In the genomic region with DNA sequence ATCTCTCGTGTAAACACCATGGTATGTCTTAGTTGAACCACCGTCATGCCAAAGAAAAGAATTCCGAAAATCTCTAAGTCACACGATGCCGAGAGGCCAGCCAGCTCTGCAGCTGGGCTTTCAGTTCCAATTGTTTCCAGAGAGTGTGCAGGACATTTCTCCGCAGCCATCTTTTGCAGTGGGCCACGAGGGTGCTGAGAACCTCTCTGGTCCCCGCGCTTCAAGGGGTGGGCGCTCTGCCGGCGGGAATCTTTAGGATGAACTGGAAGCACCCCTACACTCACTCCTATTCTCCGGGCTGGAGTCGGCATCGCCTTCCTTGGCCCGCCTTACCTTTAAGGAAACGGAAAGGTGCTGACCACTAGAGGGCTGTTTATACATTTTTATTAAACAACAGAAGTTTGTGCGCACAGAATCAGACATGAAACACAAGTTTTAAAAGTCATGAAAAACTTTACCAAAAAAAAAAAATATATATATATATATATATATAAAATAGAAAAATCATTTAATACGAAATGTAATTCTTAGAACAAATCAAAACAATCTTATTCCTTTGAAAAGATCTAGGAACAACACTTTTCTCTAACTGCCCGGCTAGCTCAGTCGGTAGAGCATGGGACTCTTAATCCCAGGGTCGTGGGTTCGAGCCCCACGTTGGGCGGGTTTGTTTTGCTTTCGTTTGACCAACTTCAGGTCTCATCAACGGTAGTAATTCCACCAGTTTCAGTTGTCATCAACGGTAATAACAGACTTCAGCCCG, we compare ENCODE assay signal across 8 cellular contexts. TPM values are rescaled to one million over a fixed set of nuclear protein-coding genes. Genes with fewer than 3 reads are reported as not detected.
DNase-seq lines count a peak whose midpoint lies in the region; ATAC-seq, FAIRE-seq and TF ChIP-seq lines count a peak whose summit lies in the region.

No MANE protein-coding gene starts in this region.

- no peaks in the 10 kb centered on the region for H3K27me3 ChIP-seq in HL-60 (ENCODE audit: insufficient read depth, poor library complexity, severe bottlenecking)
- H3K27me3 ChIP-seq in OCI-LY1 (ENCODE audit: insufficient read depth, low read length), result no peaks in the 10 kb centered on the region
- H3K27me3 ChIP-seq in muscle layer of duodenum (ENCODE audit: low read depth, low read length), result no peaks in the 10 kb centered on the region

- H3K4me3 ChIP-seq in HL-60 (replicated peaks; ENCODE audit: insufficient read depth, low read length), result peak overlapping the region; percentile 36
- H3K4me3 ChIP-seq in OCI-LY1 (ENCODE audit: low read depth, low read length, poor library complexity, severe bottlenecking), result peak overlapping the region; percentile 82
- H3K4me3 ChIP-seq in muscle layer of duodenum (ENCODE audit: low read depth in 1 of 2, low read length in 2 of 2), result peak overlapping the region; percentile 56 to 65

- H3K9me3 ChIP-seq in OCI-LY1 (ENCODE audit: low read length) (no peaks in the 10 kb centered on the region), muscle layer of duodenum (ENCODE audit: control insufficient read depth in 1 of 2, low read length in 2 of 2) (no peaks in the 10 kb centered on the region)

- H3F3A ChIP-seq in OCI-LY1 (ENCODE audit: insufficient read depth, low read length), result no peaks in the 10 kb centered on the region

- H3K36me3 ChIP-seq in OCI-LY1 (ENCODE audit: insufficient read depth, low read length), result no peaks in the 10 kb centered on the region
- no peaks in the 10 kb centered on the region for H3K36me3 ChIP-seq in muscle layer of duodenum (ENCODE audit: control insufficient read depth in 1 of 2, insufficient read depth in 2 of 2, low read length in 2 of 2)

- ATAC-seq in esophagus mucosa, result peak; percentile 93

- no peaks in the 10 kb centered on the region for H3K9me2 ChIP-seq in OCI-LY1 (ENCODE audit: low read depth, low read length)

- H2AFZ ChIP-seq in OCI-LY1 (ENCODE audit: low read length), result peak overlapping the region; percentile 100

- DNase-seq in AG09319 (ENCODE audit: extremely low read depth, low read depth) (peak; percentile 60), GM19239 (ENCODE audit: insufficient read length, low spot score) (peak; percentile 45), HL-60 (ENCODE audit: low read depth in 1 of 2, low spot score in 1 of 2) (peak; percentile 63 to 76)
- DNase-seq in activated T-cell treated with anti-CD3 and anti-CD28 coated beads, Interleukin-2, amount 50 U/mL, for 1 hour, result peak; percentile 72
- peak; percentile 88 for DNase-seq in stimulated activated CD8-positive, alpha-beta memory T cell treated with anti-CD3 and anti-CD28 coated beads, Interleukin-4, amount 100 ng/mL, for 48 hours

- peak; percentile 49 for TF ChIP-seq CTCF in AG09319 (IDR thresholded peaks at IDR 0.05; ENCODE audit: low read depth, low read length)
- TF ChIP-seq CTCF in HL-60 (IDR thresholded peaks at IDR 0.05; ENCODE audit: insufficient read depth, low read length), result peak; percentile 4
- TF ChIP-seq CTCF in OCI-LY1 (IDR thresholded peaks at IDR 0.05; ENCODE audit: low read length), result peak; percentile 63

- FAIRE-seq in GM19239 (lab: Jason Lieb, UNC), result peak; percentile 79

- H3K4me1 ChIP-seq in OCI-LY1 (ENCODE audit: insufficient read depth, low read length, severe bottlenecking), result no peaks in the 10 kb centered on the region
- no peaks in the 10 kb centered on the region for H3K4me1 ChIP-seq in muscle layer of duodenum (ENCODE audit: control insufficient read depth in 1 of 2, insufficient read depth in 2 of 2, low read length in 2 of 2)

- peak overlapping the region; percentile 84 for H3K9ac ChIP-seq in OCI-LY1 (ENCODE audit: low read length)

- H4K20me1 ChIP-seq in OCI-LY1 (ENCODE audit: insufficient read depth, low read length), result no peaks in the 10 kb centered on the region

- peak overlapping the region; percentile 99 for H3K4me2 ChIP-seq in OCI-LY1 (ENCODE audit: low read length)

- H3K27ac ChIP-seq in HL-60 (replicated peaks) (no peak overlapping the region; the same call in 1 of the 2 replicates), OCI-LY1 (ENCODE audit: low read depth, low read length, poor library complexity, severe bottlenecking) (no peak overlapping the region), muscle layer of duodenum (ENCODE audit: low read length) (peak overlapping the region; percentile 51)

- no peaks in the 10 kb centered on the region for H3K79me2 ChIP-seq in OCI-LY1 (ENCODE audit: insufficient read depth, low read length)

RNA-seq across cellular contexts. Expression of a gene that starts 12.5 kb away (rescaled TPM):
- total RNA-seq in esophagus mucosa, result 128 TPM

RNA-seq across cellular contexts. Expression of a gene that starts 48.9 kb away (rescaled TPM):
- 0.48 TPM for total RNA-seq in esophagus mucosa

Comparison
In these comparisons a context has a peak if more than half of its experiments do, and no peak if none do; other contexts are left out.
1. CTCF ChIP-seq: peak in every context shown above with its lines; median percentile 63 in OCI-LY1; 49 in AG09319; 4 in HL-60.